ENCODE assay signal across 1 cellular context in genomic region chr6:146689806-146690205, GRCh38.
TF ChIP-seq lines count a peak whose summit lies in the region.

No MANE protein-coding gene starts in this region.

TF ChIP-seq in IMR-90, 13 proteins besides CTCF, POLR2A, EP300 and RAD21:
- TF ChIP-seq CEBPB (IDR thresholded peaks at IDR 0.05; ENCODE audit: low read depth, low read length) (peak; percentile 41; the same call in 1 of the 2 replicates), CHD1 (IDR thresholded peaks at IDR 0.05; ENCODE audit: low read depth, low read length) (no peak), FOS (IDR thresholded peaks at IDR 0.05; ENCODE audit: low read depth, low read length) (no peak)
